17 cellular contexts compared by ENCODE assay signal in genomic region chr4:40419231-40419912, GRCh38.
"Had no signal": no experiment of that assay in that cellular context is flagged by ENCODE, and none has a peak within 500 bp of the region (broad histone marks: within the 10 kb centered on the region; RNA-seq: fewer than 3 reads in every experiment).

No MANE protein-coding gene starts in this region.

- H3K36me3 ChIP-seq: sigmoid colon, suprapubic skin had no signal

- H3K36me3 Mint-ChIP-seq: natural killer cell treated with Interleukin-12 subunit alpha and Interleukin-12 subunit beta and Interleukin-15 and Interleukin-18, amount 100 ng/mL, for 72 hours had no signal

- H3K27me3 ChIP-seq: foreskin keratinocyte, sigmoid colon, suprapubic skin had no signal

- H3K27ac Mint-ChIP-seq: activated CD8-positive, alpha-beta memory T cell treated with anti-CD3 and anti-CD28 coated beads, Interleukin-2, amount 10 ng/mL, durations not matched to agents 7 days and 5 days; activated naive CD8-positive, alpha-beta T cell; activated T-cell treated with anti-CD3 and anti-CD28 coated beads, Interleukin-2, amount 50 U/mL, for 24 hours; natural killer cell treated with Interleukin-12 subunit alpha and Interleukin-12 subunit beta and Interleukin-15 and Interleukin-18, amount 100 ng/mL, for 72 hours; T-helper 17 cell had no signal

- H3K4me1 ChIP-seq: foreskin keratinocyte, psoas muscle, sigmoid colon, suprapubic skin had no signal

- H3K27ac ChIP-seq: foreskin keratinocyte, psoas muscle, sigmoid colon, suprapubic skin had no signal

- H3K4me1 Mint-ChIP-seq: activated CD8-positive, alpha-beta memory T cell treated with anti-CD3 and anti-CD28 coated beads, Interleukin-2, amount 10 ng/mL, durations not matched to agents 7 days and 5 days had no signal

- H3K9me3 ChIP-seq: psoas muscle, sigmoid colon, SK-N-SH, suprapubic skin had no signal

- H3K27me3 Mint-ChIP-seq: activated naive CD8-positive, alpha-beta T cell; activated T-cell treated with anti-CD3 and anti-CD28 coated beads, Interleukin-2, amount 50 U/mL, for 24 hours; T-helper 17 cell had no signal

- H3K4me2 ChIP-seq: SK-N-SH had no signal

- H3K4me3 ChIP-seq: psoas muscle, sigmoid colon, suprapubic skin had no signal

- H3K4me3 Mint-ChIP-seq: activated CD8-positive, alpha-beta memory T cell treated with anti-CD3 and anti-CD28 coated beads, Interleukin-2, amount 10 ng/mL, durations not matched to agents 7 days and 5 days; activated naive CD8-positive, alpha-beta T cell; activated T-cell treated with anti-CD3 and anti-CD28 coated beads, Interleukin-2, amount 50 U/mL, for 24 hours; natural killer cell treated with Interleukin-12 subunit alpha and Interleukin-12 subunit beta and Interleukin-15 and Interleukin-18, amount 100 ng/mL, for 72 hours; T-helper 17 cell had no signal

- H3K9me3 Mint-ChIP-seq: natural killer cell treated with Interleukin-12 subunit alpha and Interleukin-12 subunit beta and Interleukin-15 and Interleukin-18, amount 100 ng/mL, for 72 hours had no signal

- H3K9ac ChIP-seq: SK-N-SH had no signal

- DNase-seq: activated CD4-positive, alpha-beta T cell treated with anti-CD3 and anti-CD28 coated beads, Interleukin-2, amount 50 U/mL, for 48 hours; activated CD4-positive, CD25-positive, alpha-beta regulatory T cell treated with anti-CD3 and anti-CD28 coated beads, Interleukin-2, amount 50 U/mL, for 72 hours; activated CD8-positive, alpha-beta memory T cell treated with anti-CD3 and anti-CD28 coated beads, Interleukin-2, amount 10 ng/mL, durations not matched to agents 7 days and 5 days; activated effector memory CD4-positive, alpha-beta T cell treated with anti-CD3 and anti-CD28 coated beads, Interleukin-2, amount 50 U/mL, for 16 hours; activated T-cell treated with anti-CD3 and anti-CD28 coated beads, Interleukin-2, amount 50 U/mL, for 24 hours; aorta; foreskin keratinocyte; occipital lobe; psoas muscle; sigmoid colon; SK-N-SH; stimulated activated CD4-positive, alpha-beta T cell treated with anti-CD3 and anti-CD28 coated beads, Interleukin-12 subunit alpha, Interleukin-12 subunit beta, amount 100 ng/mL, for 4 hours; stimulated activated naive CD4-positive, alpha-beta T cell treated with Interleukin-2 at 50 U/mL for 16 hours; T-helper 17 cell had no signal
